In genomic region chr5:90494043-90494442, GRCh38 we compare ENCODE assay signal across 10 cellular contexts.
"Had no signal": no experiment of that assay in that cellular context is flagged by ENCODE, and none has a peak within 500 bp of the region (broad histone marks: within the 10 kb centered on the region; RNA-seq: fewer than 3 reads in every experiment).

No MANE protein-coding gene starts in this region.

- H3K4me1 Mint-ChIP-seq: IgD-negative memory B cell had no signal

- H3K4me2 ChIP-seq: KMS-11 had no signal

- H3K4me3 Mint-ChIP-seq: IgD-negative memory B cell had no signal

- H3K27ac Mint-ChIP-seq: IgD-negative memory B cell had no signal

- H3K27me3 Mint-ChIP-seq: IgD-negative memory B cell had no signal

- ATAC-seq: HepG2 had no signal

- H3K27ac ChIP-seq: HL-60, KMS-11 had no signal

- FAIRE-seq: HepG2, HTR-8/SVneo had no signal

- DNase-seq: IMR-90, Karpas-422, Kasumi-1, KBM-7, KG1 had no signal

- H3K9ac ChIP-seq: KMS-11 had no signal
